In the genomic region with DNA sequence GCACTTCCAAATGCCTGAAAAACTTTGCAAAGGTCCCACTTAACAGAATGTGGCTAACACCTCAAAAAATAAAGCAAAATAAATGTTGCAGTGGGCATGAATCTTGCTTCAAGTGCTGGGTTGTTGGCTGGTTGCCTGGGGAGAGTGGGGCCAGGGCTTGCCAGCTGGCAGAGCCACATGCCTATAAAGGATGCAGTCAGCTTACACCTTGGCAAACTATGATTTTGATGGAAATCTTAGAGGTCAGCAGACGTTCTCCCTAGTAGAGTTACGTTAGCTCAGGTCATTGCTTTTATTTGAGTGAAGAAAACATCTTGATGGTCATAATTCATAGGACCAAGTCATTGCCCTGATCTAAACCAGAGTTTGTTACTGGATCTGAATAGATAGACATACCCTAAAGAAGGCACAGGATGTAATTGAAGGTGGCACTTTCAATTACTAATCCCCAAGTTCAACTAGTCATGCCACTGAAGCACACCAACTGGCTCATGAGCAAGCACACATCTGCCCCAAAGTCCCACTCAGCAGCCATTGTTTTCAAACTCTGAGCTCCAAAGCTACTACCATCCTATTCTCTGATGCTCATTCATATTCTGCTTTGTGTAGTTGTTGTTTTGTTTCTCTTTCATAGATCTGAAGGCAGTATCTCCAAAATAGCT, we compare ENCODE assay signal across 8 cellular contexts. TPM values are rescaled to one million over a fixed set of nuclear protein-coding genes. Genes with fewer than 3 reads are reported as not detected.
A peak's percentile ranks its signal among the peaks of the same experiment; 100 is the strongest.
DNase-seq lines count a peak whose midpoint lies in the region; ATAC-seq, FAIRE-seq and TF ChIP-seq lines count a peak whose summit lies in the region.

No MANE protein-coding gene starts in this region.

- H2BK15ac ChIP-seq in neuronal stem cell (ENCODE audit: low read length) = no peak overlapping the region

- H3K9me3 ChIP-seq in lung (ENCODE audit: control insufficient read depth in 2 of 2, insufficient read depth in 1 of 2, low read length in 1 of 2) (no peaks in the 10 kb centered on the region), neuronal stem cell (replicated peaks in 1 of 2; ENCODE audit: control insufficient read depth in 2 of 2, insufficient read depth in 1 of 2, low read depth in 1 of 2, low read length in 2 of 2) (no peaks in the 10 kb centered on the region)

- no peak overlapping the region for H2AFZ ChIP-seq in neuronal stem cell (ENCODE audit: low read length)

- H3K27ac ChIP-seq in RWPE1 (peak overlapping the region; percentile 62), lung (ENCODE audit: low read depth in 1 of 2, low read length in 1 of 2) (peak overlapping the region in 1 of 2 donors; percentile 59), neuronal stem cell (replicated peaks; ENCODE audit: low read length) (no peak overlapping the region)

- in situ Hi-C loops in Caki2 (cut with HindIII; ENCODE audit: low pct_unique_long_range_greater_than_20kb, low sequenced_read_pairs) = no loop called here

- no peak overlapping the region for H2AK5ac ChIP-seq in neuronal stem cell (ENCODE audit: low read depth, low read length)

- no peaks in the 10 kb centered on the region for H3K36me3 ChIP-seq in lung (ENCODE audit: control insufficient read depth in 2 of 2, insufficient read depth in 2 of 2, low read length in 2 of 2)
- no peaks in the 10 kb centered on the region for H3K36me3 ChIP-seq in neuronal stem cell (replicated peaks in 1 of 2; ENCODE audit: control insufficient read depth in 2 of 2, insufficient read depth in 2 of 2, low read length in 2 of 2)

- H3K4me3 ChIP-seq in LNCaP clone FGC (ENCODE audit: low read depth, low read length) (no peak overlapping the region), lung (no peak overlapping the region), neuronal stem cell (ENCODE audit: low read length in 2 of 2) (no peak overlapping the region)

- no peak for FAIRE-seq in frontal cortex (lab: Jason Lieb, UNC)

- H4K91ac ChIP-seq in neuronal stem cell (ENCODE audit: low read depth, low read length, poor library complexity) = no peak overlapping the region

- DNase-seq in Caki2 (ENCODE audit: low read depth) = peak; percentile 52
- DNase-seq in LNCaP clone FGC (ENCODE audit: low read depth) = peak; percentile 86
- DNase-seq in RWPE1 (ENCODE audit: low spot score) = peak; percentile 52
- DNase-seq in lung (ENCODE audit: low spot score) = peak; percentile 46
- DNase-seq in frontal cortex (ENCODE audit: low spot score in 2 of 2) = no peak
- DNase-seq in neuronal stem cell (ENCODE audit: low spot score) = no peak
- no peak for DNase-seq in AML-193 (lab: John Stamatoyannopoulos, UW)

- H2BK5ac ChIP-seq in neuronal stem cell (ENCODE audit: low read length) = no peak overlapping the region

- TF ChIP-seq CTCF in LNCaP clone FGC (IDR thresholded peaks at IDR 0.05; ENCODE audit: control insufficient read depth, extremely low read depth, insufficient read depth) = no peak
- no peak for TF ChIP-seq CTCF in RWPE1 (conservative IDR thresholded peaks at IDR 0.05; ENCODE audit: low read depth)
- no peak for TF ChIP-seq CTCF in lung (IDR thresholded peaks at IDR 0.05; ENCODE audit: control extremely low read depth, extremely low read depth)

- no peak overlapping the region for H3K14ac ChIP-seq in neuronal stem cell (ENCODE audit: low read length)

- no peaks in the 10 kb centered on the region for H3K79me1 ChIP-seq in neuronal stem cell (ENCODE audit: low read depth, low read length)

- H3K18ac ChIP-seq in neuronal stem cell (ENCODE audit: low read length) = no peak overlapping the region

- ATAC-seq in lung (ENCODE audit: insufficient read depth, low FRiP score) (no peak), GM19467 (IDR thresholded peaks at IDR 0.05; ENCODE audit: unreplicated experiment) (no peak)

- CTCF ChIA-PET in RWPE1 (lab: Yijun Ruan, JAX) = interaction anchor here (0.7 to 1.2 kb wide), 3 partner anchors 23 to 128 kb away, joined by 3 to 4 read pairs (median 3); no protein-coding TSS in a partner anchor

- H2BK120ac ChIP-seq in neuronal stem cell (ENCODE audit: low read depth, low read length) = no peak overlapping the region

- WGBS in lung, 2 donors = 35 to 67% methylated on average over 2 of the region's 2 CpGs
- WGBS in neuronal stem cell (ENCODE audit: extremely low coverage in 2 of 2, insufficient read length in 2 of 2, insufficient replicate concordance in 1 of 2), 2 donors = no CpG with 5 or more reads among the region's 2 CpGs

- no peak overlapping the region for H3K9ac ChIP-seq in neuronal stem cell (ENCODE audit: low read depth, low read length, poor library complexity)

- peaks cover 0 to 3% of the 10 kb centered on the region in 2 donors for H3K4me1 ChIP-seq in lung (ENCODE audit: control insufficient read depth in 2 of 2, insufficient read depth in 2 of 2, low read length in 2 of 2)
- peaks cover 7 to 8% of the 10 kb centered on the region in 2 donors for H3K4me1 ChIP-seq in neuronal stem cell (ENCODE audit: control insufficient read depth in 2 of 2, insufficient read depth in 1 of 2, low read depth in 1 of 2, low read length in 2 of 2)

- POLR2A ChIA-PET in RWPE1 (lab: Yijun Ruan, JAX; ENCODE audit: low non-redundant PET) = no interaction called here

- no peak overlapping the region for H3K4me2 ChIP-seq in neuronal stem cell (ENCODE audit: insufficient read depth, low read length, poor library complexity, severe bottlenecking)

- H2BK12ac ChIP-seq in neuronal stem cell (ENCODE audit: low read length) = no peak overlapping the region

- H3K23ac ChIP-seq in neuronal stem cell (ENCODE audit: low read depth, low read length, poor library complexity) = no peak overlapping the region

- no peak overlapping the region for H4K8ac ChIP-seq in neuronal stem cell (ENCODE audit: low read depth, low read length)

- no peak overlapping the region for H3K4ac ChIP-seq in neuronal stem cell (ENCODE audit: low read length)

- no peaks in the 10 kb centered on the region for H3K27me3 ChIP-seq in lung (ENCODE audit: control insufficient read depth, insufficient read depth)
- H3K27me3 ChIP-seq in neuronal stem cell (ENCODE audit: control insufficient read depth in 3 of 3, insufficient read depth in 3 of 3, low read depth in 1 of 3, low read length in 3 of 3) = no peaks in the 10 kb centered on the region

RNA-seq across cellular contexts. Expression of a gene that starts 51.2 kb away (rescaled TPM):
- 1.8 TPM in 2 replicates for total RNA-seq in Caki2 (2014; rRNA removed; shearing (Covaris generic); ENCODE audit: low replicate concordance)
- total RNA-seq in lung (10 to 100 TPM; 18.3 to 21.6 TPM), frontal cortex (48.5 TPM)
- 1 to 10 TPM; 5.9 to 8.2 TPM for polyA plus RNA-seq in lung
- 24.2 TPM for polyA plus RNA-seq in neuronal stem cell (2013, experiment 1 of 2)
- 25.4 TPM for polyA plus RNA-seq in neuronal stem cell (2013, experiment 2 of 2)

Comparison
In these comparisons a context has a peak if more than half of its experiments do, and no peak if none do; other contexts are left out.
1. DNase-seq: peak in Caki2 (single experiment), LNCaP clone FGC (single experiment), RWPE1 (single experiment) and lung (single experiment); none in frontal cortex (0 of 2), neuronal stem cell (single experiment) and AML-193 (0 of 2).